8 cellular contexts compared by ENCODE assay signal in genomic region chr1:91884459-91885290, GRCh38. TPM values are rescaled to one million over a fixed set of nuclear protein-coding genes. Genes with fewer than 3 reads are reported as not detected.
A peak's percentile ranks its signal among the peaks of the same experiment; 100 is the strongest.
DNase-seq lines count a peak whose midpoint lies in the region; ATAC-seq, FAIRE-seq and TF ChIP-seq lines count a peak whose summit lies in the region.

No MANE protein-coding gene starts in this region.

- peaks cover 31% of the 10 kb centered on the region for H3K4me1 ChIP-seq in A549
- no peaks in the 10 kb centered on the region; the same call in none of the 2 replicates for H3K4me1 ChIP-seq in HAP-1

- POLR2A ChIA-PET in A549 (lab: Yijun Ruan, JAX) = interaction anchor here (0.5 to 0.6 kb wide), 2 partner anchors 41 to 161 kb away, joined by 3 to 4 read pairs; no protein-coding TSS in a partner anchor

- H3K27me3 ChIP-seq in HAP-1 (ENCODE audit: low read depth) (no peaks in the 10 kb centered on the region), WERI-Rb-1 (ENCODE audit: insufficient read depth, low read depth, severe bottlenecking) (no peaks in the 10 kb centered on the region)

- DNase-seq in A549 (ENCODE audit: low read depth in 1 of 2, low spot score in 1 of 2) (peak in 1 of 2 experiments; percentile 20), HAP-1 (ENCODE audit: low spot score in 2 of 2) (peak in 1 of 2 experiments; percentile 43), WERI-Rb-1 (peak; percentile 19), dedifferentiated amniotic fluid mesenchymal stem cell (ENCODE audit: extremely low spot score) (peak; percentile 22), medulla oblongata (ENCODE audit: extremely low spot score) (peak; percentile 19), substantia nigra (lab: John Stamatoyannopoulos, UW) (peak in 14 of 49 donors; percentile 1 to 45 (median 4)), NCI-H226 (no peak), pons (ENCODE audit: low spot score) (no peak)

- TF ChIP-seq CTCF in A549 (IDR thresholded peaks at IDR 0.05) (no peak), WERI-Rb-1 (IDR thresholded peaks at IDR 0.05; ENCODE audit: low read depth, low read length) (no peak)

- TF ChIP-seq EP300 in A549 (IDR thresholded peaks at IDR 0.05) = no peak

- WGBS in A549 (ENCODE audit: missing lambda C conversion rate) = 10% methylated on average over 19 of the region's 25 CpGs

- peak; percentile 35 to 46; a peak in 5 of 6 replicates for ATAC-seq in A549

- H3K9me3 ChIP-seq in A549 = no peaks in the 10 kb centered on the region
- no peaks in the 10 kb centered on the region for H3K9me3 ChIP-seq in HAP-1
- no peaks in the 10 kb centered on the region for H3K9me3 ChIP-seq in WERI-Rb-1 (ENCODE audit: severe bottlenecking)

- no peak for FAIRE-seq in A549 (lab: Jason Lieb, UNC)

- H3K27ac ChIP-seq in A549 = peak overlapping the region; percentile 77 to 92
- H3K27ac ChIP-seq in WERI-Rb-1 = no peak overlapping the region
- peak overlapping the region; percentile 66 for H3K27ac ChIP-seq in substantia nigra (ENCODE audit: low read depth, low read length, poor library complexity, severe bottlenecking)

- no peaks in the 10 kb centered on the region for H3K36me3 ChIP-seq in HAP-1 (replicated peaks)
- H3K36me3 ChIP-seq in WERI-Rb-1 = no peaks in the 10 kb centered on the region

- TF ChIP-seq RAD21 in A549 (conservative IDR thresholded peaks at IDR 0.05 in 1 of 2, IDR thresholded peaks at IDR 0.05 in 1 of 2) = no peak

- TF ChIP-seq POLR2A in A549 (IDR thresholded peaks at IDR 0.05; ENCODE audit: low read length) = no peak

- H3K4me3 ChIP-seq in A549 (peak overlapping the region; percentile 84), HAP-1 (peak overlapping the region; percentile 66), WERI-Rb-1 (ENCODE audit: low read depth, low read length) (peak overlapping the region; percentile 68)

- in situ Hi-C loops in HAP-1 (cut with MboI; ENCODE audit: low sequenced_read_pairs) = no loop called here

- CTCF ChIA-PET in A549 (lab: Yijun Ruan, JAX) = interaction anchor here (0.5 to 3.3 kb wide), 19 partner anchors 11 to 1916 kb away, joined by 3 to 13 read pairs (median 4); no protein-coding TSS in a partner anchor

- H3K4me2 ChIP-seq in A549 = peak overlapping the region; percentile 73

TF ChIP-seq in A549, 52 proteins besides CTCF, POLR2A, EP300 and RAD21:
- TF ChIP-seq PBX3 (IDR thresholded peaks at IDR 0.05) = no peak
- no peak for TF ChIP-seq FOSL2 (IDR thresholded peaks at IDR 0.05)
- no peak for TF ChIP-seq FOSL2 (CRISPR knock-in tag; IDR thresholded peaks at IDR 0.05)

RNA-seq across cellular contexts. Expression of gene TGFBR3, which starts 1.3 kb away (rescaled TPM):
- polyA plus RNA-seq in A549 (2011; rRNA removed) (8.9 and 12.1 TPM in 2 replicates), A549 (2017; fragmentation: RNase III; extraction: RNeasy Plus Mini Kit Qiagen cat#74134 plus additional on column Dnase treatment) (5.0 to 5.8 TPM (median 5.5 TPM) in 3 replicates)
- polyA plus RNA-seq in A549 (2012; cell fraction: cytosol; rRNA removed) = 2.2 and 2.6 TPM in 2 replicates
- polyA plus RNA-seq in A549 (2012; cell fraction: nucleus; rRNA removed) = 3.6 and 3.9 TPM in 2 replicates
- polyA minus RNA-seq in A549 (2011; rRNA and poly(A)+ RNA removed) = 19.1 and 19.3 TPM in 2 replicates

Comparison
In these comparisons a context has a peak if more than half of its experiments do, and no peak if none do; other contexts are left out.
1. DNase-seq: peak in WERI-Rb-1 (single experiment), dedifferentiated amniotic fluid mesenchymal stem cell (single experiment) and medulla oblongata (single experiment); none in NCI-H226 (single experiment) and pons (single experiment).
2. Peak in every context shown above with its lines, with median percentiles within 50 percentile points of each other: H3K4me3 ChIP-seq.